ENCODE assay signal across 31 cellular contexts in genomic region chr20:43731927-43732326, GRCh38. TPM values are rescaled to one million over a fixed set of nuclear protein-coding genes. Genes with fewer than 3 reads are reported as not detected.
"Had no signal": no experiment of that assay in that cellular context is flagged by ENCODE, and none has a peak within 500 bp of the region (broad histone marks: within the 10 kb centered on the region; RNA-seq: fewer than 3 reads in every experiment).

No MANE protein-coding gene starts in this region.

- DNase-seq: activated CD4-positive, alpha-beta memory T cell treated with anti-CD3 and anti-CD28 coated beads, Interleukin-2, amount 10 ng/mL, durations not matched to agents 7 days and 5 days; activated CD4-positive, alpha-beta T cell treated with anti-CD3 and anti-CD28 coated beads, Interleukin-2, amount 10 ng/mL, durations not matched to agents 24 days and 14 days; activated gamma-delta T cell treated with Interleukin-2 at 50 U/mL for 16 hours; activated T-cell treated with anti-CD3 and anti-CD28 coated beads for 4 hours; central memory CD4-positive, alpha-beta T cell; dermis blood vessel endothelial cell; effector memory CD4-positive, alpha-beta T cell; glutamatergic neuron; kidney glomerular epithelial cell; left lung; naive thymus-derived CD4-positive, alpha-beta T cell; posterior cingulate gyrus; spleen; stimulated activated CD4-positive, alpha-beta T cell treated with anti-CD3 and anti-CD28 coated beads, Interleukin-4, amount 100 ng/mL, for 1 hour; stimulated activated naive CD4-positive, alpha-beta T cell treated with Interleukin-2 at 50 U/mL for 16 hours; T-helper 17 cell had no signal

- H3K4me2 ChIP-seq: hepatocyte had no signal

- H3K4me3 Mint-ChIP-seq: activated CD4-positive, alpha-beta memory T cell treated with anti-CD3 and anti-CD28 coated beads, Interleukin-2, amount 10 ng/mL, durations not matched to agents 7 days and 5 days; activated CD4-positive, alpha-beta T cell treated with anti-CD3 and anti-CD28 coated beads, Interleukin-2, amount 10 ng/mL, durations not matched to agents 24 days and 14 days; activated T-helper 1 cell treated with anti-CD3 and anti-CD28 coated beads, Interleukin-12 subunit alpha, Interleukin-12 subunit beta, Interleukin-2, Interleukin-4 antibody, amounts not matched to agents 30 ng/mL and 10 ng/mL and 1 ng/mL, durations not matched to agents 14 hours and 24 hours and 36 hours; neural crest cell; type B pancreatic cell had no signal

- H3K27ac ChIP-seq: ascending aorta, hepatocyte, left lung, spleen, thoracic aorta, VCaP had no signal

- H2AFZ ChIP-seq: hepatocyte had no signal

- H3K79me2 ChIP-seq: hepatocyte had no signal

- H3K27me3 Mint-ChIP-seq: activated CD4-positive, alpha-beta memory T cell treated with anti-CD3 and anti-CD28 coated beads, Interleukin-2, amount 10 ng/mL, durations not matched to agents 7 days and 5 days; activated CD4-positive, alpha-beta T cell treated with anti-CD3 and anti-CD28 coated beads, Interleukin-2, amount 10 ng/mL, durations not matched to agents 24 days and 14 days; type B pancreatic cell had no signal

- H3K36me3 ChIP-seq: ascending aorta, left lung, spleen, thoracic aorta had no signal

- H3K27ac Mint-ChIP-seq: activated CD4-positive, alpha-beta memory T cell treated with anti-CD3 and anti-CD28 coated beads, Interleukin-2, amount 10 ng/mL, durations not matched to agents 7 days and 5 days; activated CD4-positive, alpha-beta T cell treated with anti-CD3 and anti-CD28 coated beads, Interleukin-2, amount 10 ng/mL, durations not matched to agents 24 days and 14 days; activated naive CD4-positive, alpha-beta T cell treated with anti-CD3 and anti-CD28 coated beads, Interleukin-2, amount 50 U/mL, for 72 hours; activated T-helper 1 cell treated with anti-CD3 and anti-CD28 coated beads, Interleukin-12 subunit alpha, Interleukin-12 subunit beta, Interleukin-2, Interleukin-4 antibody, amounts not matched to agents 30 ng/mL and 10 ng/mL and 1 ng/mL, durations not matched to agents 14 hours and 24 hours and 36 hours; T-helper 17 cell; type B pancreatic cell had no signal

- H3K4me3 ChIP-seq: ascending aorta, hepatocyte, left lung, lung, spleen, thoracic aorta had no signal

- H3K9me3 Mint-ChIP-seq: activated CD4-positive, alpha-beta T cell treated with anti-CD3 and anti-CD28 coated beads, Interleukin-2, amount 10 ng/mL, durations not matched to agents 24 days and 14 days; type B pancreatic cell had no signal

- H3K27me3 ChIP-seq: ascending aorta, hepatocyte, spleen had no signal

- H3K4me1 ChIP-seq: ascending aorta, left lung had no signal

- H3K36me3 Mint-ChIP-seq: type B pancreatic cell had no signal

- ATAC-seq: activated naive CD4-positive, alpha-beta T cell treated with anti-CD3 and anti-CD28 coated beads, Interleukin-2, amount 50 U/mL, for 72 hours; esophagus mucosa; left lung; naive thymus-derived CD4-positive, alpha-beta T cell; T-helper 17 cell had no signal

- FAIRE-seq: endothelial cell of umbilical vein, frontal cortex had no signal

- H3K9me3 ChIP-seq: ascending aorta, left lung, spleen, thoracic aorta had no signal

RNA-seq across cellular contexts. Expression of gene GTSF1L, which starts 5.1 kb away (rescaled TPM):
- total RNA-seq: activated CD4-positive, alpha-beta memory T cell treated with anti-CD3 and anti-CD28 coated beads, Interleukin-2, amount 10 ng/mL, durations not matched to agents 7 days and 5 days; activated CD4-positive, alpha-beta T cell treated with anti-CD3 and anti-CD28 coated beads, Interleukin-2, amount 10 ng/mL, durations not matched to agents 24 days and 14 days; ascending aorta; dermis blood vessel endothelial cell; endothelial cell of umbilical vein; esophagus mucosa; frontal cortex; hepatocyte; left lung; lung; neural crest cell; omental fat pad; renal cortical epithelial cell; T-helper 17 cell; thoracic aorta had no signal
- polyA plus RNA-seq: adipose tissue; endothelial cell of umbilical vein; hepatocyte; lung; naive thymus-derived CD4-positive, alpha-beta T cell had no signal
